11 cellular contexts compared by ENCODE assay signal in genomic region chr11:128480066-128480465, GRCh38.
DNase-seq lines count a peak whose midpoint lies in the region; ATAC-seq and TF ChIP-seq lines count a peak whose summit lies in the region.
"Had no signal": no experiment of that assay in that cellular context is flagged by ENCODE, and none has a peak within 500 bp of the region (broad histone marks: within the 10 kb centered on the region; RNA-seq: fewer than 3 reads in every experiment).

No MANE protein-coding gene starts in this region.

- H3K27ac ChIP-seq in GM23248, result peak overlapping the region; percentile 66
- H3K27ac ChIP-seq in left ventricle myocardium inferior (replicated peaks), result peak overlapping the region; percentile 85
- peak overlapping the region in 20 of 21 experiments; percentile 1 to 89 (median 66) for H3K27ac ChIP-seq in skin epidermis

- H3K4me2 ChIP-seq in GM23248 (ENCODE audit: unreplicated experiment), result no peak overlapping the region

- POLR2A ChIA-PET in activated CD4-positive, alpha-beta memory T cell treated with anti-CD3 and anti-CD28 coated beads, Interleukin-2, amount 10 ng/mL, durations not matched to agents 7 days and 5 days (lab: Charles Lee), result interaction anchor here (0.9 to 17.8 kb wide), 11 partner anchors 9 to 215 kb away, joined by 3 to 1025 read pairs (median 28); partner anchors contain the start of gene FLI1

- WGBS in GM23248 (ENCODE audit: low coverage in 1 of 2, low lambda C conversion rate in 2 of 2, missing lambda C conversion rate in 2 of 2), 2 experiments, result 97 to 98% methylated on average over 14 of the region's 14 CpGs

- H3K27ac Mint-ChIP-seq in activated CD4-positive, alpha-beta memory T cell treated with anti-CD3 and anti-CD28 coated beads, Interleukin-2, amount 10 ng/mL, durations not matched to agents 7 days and 5 days, result peak overlapping the region; percentile 92
- H3K27ac Mint-ChIP-seq: progenitor cell of endocrine pancreas had no signal

- no peak for TF ChIP-seq CTCF in left ventricle myocardium inferior (IDR thresholded peaks at IDR 0.05; ENCODE audit: borderline replicate concordance)

- CTCF ChIA-PET in activated CD4-positive, alpha-beta memory T cell treated with anti-CD3 and anti-CD28 coated beads, Interleukin-2, amount 10 ng/mL, durations not matched to agents 7 days and 5 days (lab: Charles Lee), result interaction anchor here (0.7 to 9.9 kb wide), 11 partner anchors 17 to 190 kb away, joined by 3 to 63 read pairs (median 3); no protein-coding TSS in a partner anchor

- H3K9me2 ChIP-seq in GM23248 (ENCODE audit: insufficient read depth), result no peaks in the 10 kb centered on the region

- H3K27me3 ChIP-seq in GM23248 (replicated peaks; ENCODE audit: insufficient read depth) (no peaks in the 10 kb centered on the region), left ventricle myocardium inferior (ENCODE audit: low read depth) (no peaks in the 10 kb centered on the region)

- H3K4me1 ChIP-seq in GM23248 (ENCODE audit: insufficient read depth) (peaks cover 61% of the 10 kb centered on the region), left ventricle myocardium inferior (peaks cover 98% of the 10 kb centered on the region)

- intact Hi-C loops in left ventricle myocardium inferior (cut with micrococcal nuclease), result no loop called here
- intact Hi-C loops in head of caudate nucleus (cut with DNase I), result no loop called here

- H3K4me3 ChIP-seq in GM23248, result no peak overlapping the region
- H3K4me3 ChIP-seq in left ventricle myocardium inferior, result peak overlapping the region; percentile 37
- H3K4me3 ChIP-seq in skin epidermis, result no peak overlapping the region

- no peak overlapping the region for H3K9ac ChIP-seq in GM23248

- H3K9me3 Mint-ChIP-seq in activated CD4-positive, alpha-beta memory T cell treated with anti-CD3 and anti-CD28 coated beads, Interleukin-2, amount 10 ng/mL, durations not matched to agents 7 days and 5 days, result no peaks in the 10 kb centered on the region

- H3K36me3 ChIP-seq in GM23248 (ENCODE audit: low read depth) (peaks cover 63% of the 10 kb centered on the region), left ventricle myocardium inferior (peaks cover 75% of the 10 kb centered on the region)

- in situ Hi-C loops in GM23248 (cut with MboI), result no loop called here

- H3K36me3 Mint-ChIP-seq in activated CD4-positive, alpha-beta memory T cell treated with anti-CD3 and anti-CD28 coated beads, Interleukin-2, amount 10 ng/mL, durations not matched to agents 7 days and 5 days (ENCODE audit: low read depth), result peaks cover 98% of the 10 kb centered on the region

- H3K9me3 ChIP-seq in GM23248 (ENCODE audit: low read depth) (no peaks in the 10 kb centered on the region), left ventricle myocardium inferior (replicated peaks) (no peaks in the 10 kb centered on the region)

- H2AFZ ChIP-seq in GM23248, result no peak overlapping the region

- peaks cover 98% of the 10 kb centered on the region for H3K79me2 ChIP-seq in GM23248 (ENCODE audit: insufficient read depth)

- H3K27me3 Mint-ChIP-seq in activated CD4-positive, alpha-beta memory T cell treated with anti-CD3 and anti-CD28 coated beads, Interleukin-2, amount 10 ng/mL, durations not matched to agents 7 days and 5 days, result no peaks in the 10 kb centered on the region

- H3K4me3 Mint-ChIP-seq in activated CD4-positive, alpha-beta memory T cell treated with anti-CD3 and anti-CD28 coated beads, Interleukin-2, amount 10 ng/mL, durations not matched to agents 7 days and 5 days, result peak overlapping the region; percentile 58

- peaks cover 71% of the 10 kb centered on the region for H3F3A ChIP-seq in GM23248 (ENCODE audit: insufficient read depth)

- no peaks in the 10 kb centered on the region for H4K20me1 ChIP-seq in GM23248 (ENCODE audit: insufficient read depth)

- DNase-seq in GM23248 (no peak), left ventricle myocardium inferior (no peak), SK-N-DZ (ENCODE audit: low spot score) (no peak), head of caudate nucleus (no peak), kidney tubule cell (ENCODE audit: low spot score) (no peak)
- DNase-seq in activated CD4-positive, alpha-beta memory T cell treated with anti-CD3 and anti-CD28 coated beads, Interleukin-2, amount 10 ng/mL, durations not matched to agents 7 days and 5 days, result no peak
- DNase-seq: activated gamma-delta T cell, NCI-H69 had no signal

- H3K4me1 Mint-ChIP-seq in activated CD4-positive, alpha-beta memory T cell treated with anti-CD3 and anti-CD28 coated beads, Interleukin-2, amount 10 ng/mL, durations not matched to agents 7 days and 5 days, result peaks cover 99% of the 10 kb centered on the region

- no peak for ATAC-seq in HG03039 (IDR thresholded peaks at IDR 0.05; ENCODE audit: unreplicated experiment)
